ENCODE assay signal across 16 cellular contexts in the genomic region with DNA sequence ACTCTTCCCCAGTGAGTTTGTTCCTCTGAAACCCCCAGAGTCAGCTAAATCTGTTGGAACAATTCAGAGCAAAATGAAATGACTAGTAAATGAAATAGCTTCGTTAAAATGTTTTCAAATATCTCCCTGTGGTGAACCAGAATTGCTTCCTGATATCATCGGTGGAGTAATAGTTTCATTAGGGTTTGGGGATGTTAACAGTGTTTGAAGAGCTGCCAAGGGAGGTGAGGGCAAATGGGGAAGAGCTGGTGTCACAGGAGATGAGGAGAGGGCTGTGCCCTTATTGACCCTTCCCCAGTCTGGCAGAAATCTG. TPM values are rescaled to one million over a fixed set of nuclear protein-coding genes. Genes with fewer than 3 reads are reported as not detected.
DNase-seq lines count a peak whose midpoint lies in the region; ATAC-seq, FAIRE-seq and TF ChIP-seq lines count a peak whose summit lies in the region.
"Had no signal": no experiment of that assay in that cellular context is flagged by ENCODE, and none has a peak within 500 bp of the region (broad histone marks: within the 10 kb centered on the region; RNA-seq: fewer than 3 reads in every experiment).

No MANE protein-coding gene starts in this region.

- H3K4me2 ChIP-seq in KMS-11 (no peak overlapping the region), HepG2 (ENCODE audit: low read depth, low read length) (no peak overlapping the region)

- H3K9me3 ChIP-seq in HepG2 (ENCODE audit: low read length) (no peaks in the 10 kb centered on the region), thyroid gland (no peaks in the 10 kb centered on the region)

- no peak for DNase-seq in activated CD8-positive, alpha-beta T cell treated with anti-CD3 and anti-CD28 coated beads for 36 hours
- DNase-seq in activated CD8-positive, alpha-beta T cell treated with anti-CD3 and anti-CD28 coated beads, Interleukin-2, amount 10 ng/mL, durations not matched to agents 7 days and 5 days = no peak
- DNase-seq in HepG2 (ENCODE audit: low spot score) (no peak), thyroid gland (no peak), CD1c-positive myeloid dendritic cell (ENCODE audit: extremely low spot score) (no peak)
- DNase-seq in stimulated activated CD4-positive, alpha-beta T cell treated with anti-CD3 and anti-CD28 coated beads, Interleukin-4, amount 100 ng/mL, for 24 hours = no peak
- DNase-seq: activated gamma-delta T cell; DMS79 treated with DMSO at 0.1 percent for 48 hours; effector CD4-positive, alpha-beta T cell; naive B cell; T-helper 17 cell had no signal

- BruUV-seq in HepG2 (replicated peaks; lab: Mats Ljungman, UMichigan) = no TSS peak

- in situ Hi-C loops in HepG2 (cut with HindIII; ENCODE audit: extremely low pct_ligation_motif_present, low pct_unique_long_range_greater_than_20kb) = loop anchor here (5.0 kb wide), 1 partner anchor 737 kb away; no protein-coding TSS in a partner anchor

- peaks cover 2% of the 10 kb centered on the region for H3K27me3 Mint-ChIP-seq in activated CD8-positive, alpha-beta T cell treated with anti-CD3 and anti-CD28 coated beads for 36 hours
- H3K27me3 Mint-ChIP-seq in activated CD8-positive, alpha-beta T cell treated with anti-CD3 and anti-CD28 coated beads, Interleukin-2, amount 10 ng/mL, durations not matched to agents 7 days and 5 days (ENCODE audit: low read depth) = peaks cover 9% of the 10 kb centered on the region

- no peak for ATAC-seq in activated CD8-positive, alpha-beta T cell treated with anti-CD3 and anti-CD28 coated beads for 36 hours
- no peak for ATAC-seq in activated CD8-positive, alpha-beta T cell treated with anti-CD3 and anti-CD28 coated beads, Interleukin-2, amount 10 ng/mL, durations not matched to agents 7 days and 5 days
- ATAC-seq in HepG2 = no peak
- ATAC-seq in GM18519 (IDR thresholded peaks at IDR 0.05; ENCODE audit: low FRiP score, unreplicated experiment) = no peak

- TF ChIP-seq POLR2A in HepG2 (IDR thresholded peaks at IDR 0.05; ENCODE audit: insufficient read depth in 1 of 2, low read depth in 2 of 2, low read length in 2 of 2) = no peak
- TF ChIP-seq POLR2A in thyroid gland (IDR thresholded peaks at IDR 0.05) = no peak

- no peak overlapping the region for H3K9ac ChIP-seq in KMS-11
- no peak overlapping the region for H3K9ac ChIP-seq in HepG2 (ENCODE audit: insufficient read depth, low read depth, low read length)

- no peak overlapping the region for H3K27ac ChIP-seq in KMS-11
- H3K27ac ChIP-seq in HepG2 (ENCODE audit: extremely low read length, insufficient read depth, low read length) = no peak overlapping the region
- H3K27ac ChIP-seq in thyroid gland = peak overlapping the region in 2 of 3 donors; percentile 24 to 32

- CTCF ChIA-PET in activated CD8-positive, alpha-beta T cell treated with anti-CD3 and anti-CD28 coated beads for 36 hours (lab: Charles Lee) = interaction anchor here (0.7 to 2.0 kb wide), 25 partner anchors 9 to 1216 kb away, joined by 3 to 11 read pairs (median 3); no protein-coding TSS in a partner anchor
- CTCF ChIA-PET in activated CD8-positive, alpha-beta T cell treated with anti-CD3 and anti-CD28 coated beads, Interleukin-2, amount 10 ng/mL, durations not matched to agents 7 days and 5 days (lab: Charles Lee) = interaction anchor here (0.7 to 1.6 kb wide), 13 partner anchors 12 to 1189 kb away, joined by 3 to 13 read pairs (median 3); no protein-coding TSS in a partner anchor
- CTCF ChIA-PET in HepG2 (lab: Yijun Ruan, JAX; ENCODE audit: low intra/inter-chr PET ratio, low total read pairs) = interaction anchor here (1.2 to 1.8 kb wide), 2 partner anchors 213 to 366 kb away, joined by 4 to 7 read pairs; no protein-coding TSS in a partner anchor

- WGBS in HepG2 (ENCODE audit: low lambda C conversion rate) = 50% methylated on average over 2 of the region's 2 CpGs
- 35 to 45% methylated on average over 2 of the region's 2 CpGs for WGBS in thyroid gland, 2 donors

- FAIRE-seq in HepG2 (lab: Jason Lieb, UNC) = no peak

- intact Hi-C loops in activated CD8-positive, alpha-beta T cell treated with anti-CD3 and anti-CD28 coated beads for 36 hours (cut with micrococcal nuclease) = no loop called here
- intact Hi-C loops in HepG2 (cut with micrococcal nuclease; ENCODE audit: unreplicated experiment) = loop anchor here (1.0 to 5.0 kb wide), 11 partner anchors 86 to 938 kb away; partner anchors contain the start of gene C6
- intact Hi-C loops in thyroid gland (cut with DNase I) = no loop called here

- H3K4me3 ChIP-seq in KMS-11 (IDR thresholded peaks at IDR 0.05; ENCODE audit: insufficient read depth, low read depth, low read length) (no peak overlapping the region), HepG2 (replicated peaks in 1 of 3; ENCODE audit: insufficient read depth in 1 of 3, low read depth in 2 of 3, low read length in 3 of 3) (no peak overlapping the region), thyroid gland (replicated peaks in 1 of 3) (no peak overlapping the region)

- POLR2A ChIA-PET in activated CD8-positive, alpha-beta T cell treated with anti-CD3 and anti-CD28 coated beads for 36 hours (lab: Charles Lee) = no interaction called here
- POLR2A ChIA-PET in activated CD8-positive, alpha-beta T cell treated with anti-CD3 and anti-CD28 coated beads, Interleukin-2, amount 10 ng/mL, durations not matched to agents 7 days and 5 days (lab: Charles Lee) = no interaction called here
- POLR2A ChIA-PET in HepG2 (lab: Yijun Ruan, JAX) = interaction anchor here (1.5 kb wide), 1 partner anchor 9 kb away, joined by 7 read pairs; no protein-coding TSS in a partner anchor

- no peaks in the 10 kb centered on the region for H3K27me3 ChIP-seq in KMS-11 (ENCODE audit: insufficient read depth, low read depth)
- H3K27me3 ChIP-seq in HepG2 (ENCODE audit: control insufficient read depth in 1 of 2, insufficient read depth in 2 of 2, low read length in 2 of 2) = no peaks in the 10 kb centered on the region
- H3K27me3 ChIP-seq in thyroid gland = no peaks in the 10 kb centered on the region

- H2AFZ ChIP-seq in KMS-11 (ENCODE audit: low read depth) (no peak overlapping the region), HepG2 (ENCODE audit: low read length) (no peak overlapping the region)

- H3K36me3 ChIP-seq in KMS-11 (ENCODE audit: insufficient read depth) = no peaks in the 10 kb centered on the region
- no peaks in the 10 kb centered on the region for H3K36me3 ChIP-seq in HepG2 (replicated peaks in 1 of 2; ENCODE audit: control insufficient read depth in 1 of 2, insufficient read depth in 2 of 2, low read length in 2 of 2)
- H3K36me3 ChIP-seq in thyroid gland = no peaks in the 10 kb centered on the region

- H3K9me3 Mint-ChIP-seq in activated CD8-positive, alpha-beta T cell treated with anti-CD3 and anti-CD28 coated beads for 36 hours = no peaks in the 10 kb centered on the region
- H3K9me3 Mint-ChIP-seq in activated CD8-positive, alpha-beta T cell treated with anti-CD3 and anti-CD28 coated beads, Interleukin-2, amount 10 ng/mL, durations not matched to agents 7 days and 5 days (ENCODE audit: insufficient read depth) = no peaks in the 10 kb centered on the region
- H3K9me3 Mint-ChIP-seq: CD4-positive, alpha-beta memory T cell had no signal

- peak; percentile 26 for TF ChIP-seq CTCF in activated CD8-positive, alpha-beta T cell treated with anti-CD3 and anti-CD28 coated beads for 36 hours (IDR thresholded peaks at IDR 0.05)
- peak; percentile 11; the same call in 1 of the 2 replicates for TF ChIP-seq CTCF in KMS-11 (conservative IDR thresholded peaks at IDR 0.05; ENCODE audit: low read depth, low read length)
- TF ChIP-seq CTCF in HepG2 (CRISPR knock-in tag; IDR thresholded peaks at IDR 0.05) = no peak
- no peak for TF ChIP-seq CTCF in thyroid gland (IDR thresholded peaks at IDR 0.05)

- H4K20me1 ChIP-seq in KMS-11 (ENCODE audit: insufficient read depth) (no peaks in the 10 kb centered on the region), HepG2 (ENCODE audit: insufficient read depth, low read length) (no peaks in the 10 kb centered on the region)

- H3K36me3 Mint-ChIP-seq in activated CD8-positive, alpha-beta T cell treated with anti-CD3 and anti-CD28 coated beads for 36 hours (ENCODE audit: low read depth) = no peaks in the 10 kb centered on the region
- H3K36me3 Mint-ChIP-seq in activated CD8-positive, alpha-beta T cell treated with anti-CD3 and anti-CD28 coated beads, Interleukin-2, amount 10 ng/mL, durations not matched to agents 7 days and 5 days (ENCODE audit: low read depth) = no peaks in the 10 kb centered on the region
- H3K36me3 Mint-ChIP-seq: brain; CD4-positive, alpha-beta memory T cell; naive B cell had no signal

- H3K27ac Mint-ChIP-seq in activated CD8-positive, alpha-beta T cell treated with anti-CD3 and anti-CD28 coated beads for 36 hours = no peak overlapping the region
- H3K27ac Mint-ChIP-seq in activated CD8-positive, alpha-beta T cell treated with anti-CD3 and anti-CD28 coated beads, Interleukin-2, amount 10 ng/mL, durations not matched to agents 7 days and 5 days = no peak overlapping the region

- H3K4me1 Mint-ChIP-seq in activated CD8-positive, alpha-beta T cell treated with anti-CD3 and anti-CD28 coated beads for 36 hours (ENCODE audit: low read depth) = no peaks in the 10 kb centered on the region
- H3K4me1 Mint-ChIP-seq in activated CD8-positive, alpha-beta T cell treated with anti-CD3 and anti-CD28 coated beads, Interleukin-2, amount 10 ng/mL, durations not matched to agents 7 days and 5 days (ENCODE audit: low read depth) = no peaks in the 10 kb centered on the region

- TF ChIP-seq RAD21 in HepG2 (CRISPR knock-in tag; IDR thresholded peaks at IDR 0.05) = no peak

- TF ChIP-seq EP300 in HepG2 (IDR thresholded peaks at IDR 0.05; ENCODE audit: low read depth in 2 of 2, low read length in 2 of 2) (no peak), HepG2 (CRISPR knock-in tag; IDR thresholded peaks at IDR 0.05; ENCODE audit: borderline replicate concordance) (no peak)

- no peaks in the 10 kb centered on the region for H3K4me1 ChIP-seq in KMS-11 (ENCODE audit: low read depth, poor library complexity, severe bottlenecking)
- H3K4me1 ChIP-seq in HepG2 (ENCODE audit: insufficient read depth, low read length) = peaks cover 56% of the 10 kb centered on the region
- no peaks in the 10 kb centered on the region for H3K4me1 ChIP-seq in thyroid gland

- no peak overlapping the region for H3K4me3 Mint-ChIP-seq in activated CD8-positive, alpha-beta T cell treated with anti-CD3 and anti-CD28 coated beads for 36 hours
- no peak overlapping the region for H3K4me3 Mint-ChIP-seq in activated CD8-positive, alpha-beta T cell treated with anti-CD3 and anti-CD28 coated beads, Interleukin-2, amount 10 ng/mL, durations not matched to agents 7 days and 5 days
- H3K4me3 Mint-ChIP-seq: brain; CD4-positive, alpha-beta memory T cell; naive B cell; T-helper 17 cell had no signal

- H3K79me2 ChIP-seq in KMS-11 (ENCODE audit: insufficient read depth, low read depth) = no peaks in the 10 kb centered on the region
- no peaks in the 10 kb centered on the region for H3K79me2 ChIP-seq in HepG2 (ENCODE audit: insufficient read depth, low read length)

RNA-seq across cellular contexts. Expression of gene C7, which starts 4.3 kb away (rescaled TPM):
- total RNA-seq in activated CD8-positive, alpha-beta T cell treated with anti-CD3 and anti-CD28 coated beads for 36 hours = not detected
- not detected for total RNA-seq in activated CD8-positive, alpha-beta T cell treated with anti-CD3 and anti-CD28 coated beads, Interleukin-2, amount 10 ng/mL, durations not matched to agents 7 days and 5 days
- total RNA-seq in HepG2 (2016; rRNA removed; fragmentation: Illumina TruSeq; extraction: Trizol) (3.5 and 3.6 TPM in 2 replicates), thyroid gland (100 to 1,000 TPM; 108 to 257 (median 203) TPM)
- 0.09 and 0.40 TPM in 2 replicates for total RNA-seq in HepG2 (2016; cell fraction: cytosol; rRNA removed; fragmentation: Illumina TruSeq; extraction: Trizol; ENCODE audit: low read depth)
- 3.6 and 5.1 TPM in 2 replicates for total RNA-seq in HepG2 (2016; cell fraction: insoluble cytoplasmic fraction; rRNA removed; fragmentation: Illumina TruSeq; extraction: Trizol)
- total RNA-seq in HepG2 (2016; cell fraction: membrane; rRNA removed; fragmentation: Illumina TruSeq; extraction: Trizol) = 0.48 and 0.68 TPM in 2 replicates
- 3.9 and 5.2 TPM in 2 replicates for total RNA-seq in HepG2 (2016; cell fraction: nucleus; rRNA removed; fragmentation: Illumina TruSeq; extraction: Trizol)
- 1.4 and 1.7 TPM in 2 replicates for polyA plus RNA-seq in HepG2 (2011; rRNA removed)
- 1.0 and 2.9 TPM in 2 replicates for polyA plus RNA-seq in HepG2 (2011; cell fraction: cytosol; rRNA removed)
- 1.0 and 1.1 TPM in 2 replicates for polyA plus RNA-seq in HepG2 (2011; cell fraction: nucleus; rRNA removed)
- 1.8 and 2.9 TPM in 2 replicates for polyA plus RNA-seq in HepG2 (2012)
- polyA plus RNA-seq in HepG2 (2016; cell fraction: cytosol; fragmentation: Illumina TruSeq; extraction: Trizol; ENCODE audit: low read depth) = 0.45 and 0.92 TPM in 2 replicates
- polyA plus RNA-seq in HepG2 (2016; cell fraction: insoluble cytoplasmic fraction; fragmentation: Illumina TruSeq; extraction: Trizol; ENCODE audit: low read depth) = 0.58 and 2.0 TPM in 2 replicates
- 0.09 and 0.52 TPM in 2 replicates for polyA plus RNA-seq in HepG2 (2016; cell fraction: membrane; fragmentation: Illumina TruSeq; extraction: Trizol; ENCODE audit: low read depth)
- polyA plus RNA-seq in HepG2 (2016; cell fraction: nucleus; fragmentation: Illumina TruSeq; extraction: Trizol; ENCODE audit: insufficient read depth, low read depth) = 1.7 and 9.3 TPM in 2 replicates
- 0.18 TPM in 1 of 2 replicates, not detected in the other for polyA minus RNA-seq in HepG2 (2011; rRNA and poly(A)+ RNA removed; ENCODE audit: low replicate concordance)
- 0.35 and 0.59 TPM in 2 replicates for polyA minus RNA-seq in HepG2 (2011; cell fraction: cytosol; rRNA and poly(A)+ RNA removed)
- polyA minus RNA-seq in HepG2 (2011; cell fraction: nucleus; rRNA and poly(A)+ RNA removed) = 0.64 and 1.6 TPM in 2 replicates
- total RNA-seq: CD4-positive, alpha-beta memory T cell; RPMI7951; T-helper 17 cell had no signal
- polyA plus RNA-seq: CD4-positive, alpha-beta memory T cell had no signal

Comparison
In these comparisons a context has a peak if more than half of its experiments do, and no peak if none do; other contexts are left out.
1. CTCF ChIP-seq: peak in activated CD8-positive, alpha-beta T cell treated with anti-CD3 and anti-CD28 coated beads for 36 hours (single experiment) and KMS-11 (single experiment); none in HepG2 (single experiment) and thyroid gland (0 of 6).
2. H3K27ac ChIP-seq: peak in thyroid gland (2 of 3); none in KMS-11 (single experiment) and HepG2 (single experiment).
3. RNA of gene C7, which starts 4.3 kb away (total RNA-seq): 108 to 257 TPM in thyroid gland; 0.09 to 5.2 TPM in HepG2, not detected in activated CD8-positive, alpha-beta T cell treated with anti-CD3 and anti-CD28 coated beads for 36 hours and not detected in activated CD8-positive, alpha-beta T cell treated with anti-CD3 and anti-CD28 coated beads, Interleukin-2, amount 10 ng/mL, durations not matched to agents 7 days and 5 days; every median in the first group is over 10 times any median in the second.